10 cellular contexts compared by ENCODE assay signal in the genomic region with DNA sequence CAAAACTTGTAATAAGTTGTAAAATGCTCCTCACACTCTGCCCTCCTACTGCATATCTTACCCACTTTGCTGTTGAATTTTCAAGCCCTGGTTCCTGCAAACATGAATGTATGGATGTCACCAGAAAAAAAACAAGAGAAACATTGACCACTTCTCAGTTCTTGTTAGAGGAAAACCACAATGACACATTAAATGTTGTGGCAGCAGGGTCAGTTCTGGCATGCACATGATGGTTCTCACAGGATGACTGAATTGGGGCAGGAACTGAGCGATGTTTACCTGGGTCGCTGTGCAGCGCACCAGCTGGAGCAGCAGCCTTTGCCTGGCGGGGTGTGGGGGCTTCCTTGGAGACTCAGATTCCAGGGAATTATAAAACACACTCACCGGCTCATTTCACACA. TPM values are rescaled to one million over a fixed set of nuclear protein-coding genes. Genes with fewer than 3 reads are reported as not detected.
A peak's percentile ranks its signal among the peaks of the same experiment; 100 is the strongest.
DNase-seq lines count a peak whose midpoint lies in the region; ATAC-seq, FAIRE-seq and TF ChIP-seq lines count a peak whose summit lies in the region.
"Had no signal": no experiment of that assay in that cellular context is flagged by ENCODE, and none has a peak within 500 bp of the region (broad histone marks: within the 10 kb centered on the region; RNA-seq: fewer than 3 reads in every experiment).

No MANE protein-coding gene starts in this region.

- ATAC-seq in GM21381 (IDR thresholded peaks at IDR 0.05; ENCODE audit: unreplicated experiment), result peak; percentile 88
- no peak for ATAC-seq in HG02763 (IDR thresholded peaks at IDR 0.05; ENCODE audit: unreplicated experiment)
- ATAC-seq: mucosa of descending colon had no signal

- no peak for TF ChIP-seq POLR2A in erythroblast (IDR thresholded peaks at IDR 0.05; ENCODE audit: low read length)

- DNase-seq in ACHN (peak; percentile 37), LHCN-M2 (ENCODE audit: low read depth) (peak; percentile 53), choroid plexus epithelial cell (ENCODE audit: low read depth) (peak; percentile 67), globus pallidus (ENCODE audit: low spot score) (no peak), erythroblast (lab: John Stamatoyannopoulos, UW) (no peak), HTR-8/SVneo (ENCODE audit: insufficient read length, low spot score) (no peak)
- DNase-seq: mucosa of descending colon, SJCRH30 had no signal

- no peak for TF ChIP-seq CTCF in choroid plexus epithelial cell (conservative IDR thresholded peaks at IDR 0.05; ENCODE audit: low read depth, low read length)

- in situ Hi-C loops in ACHN (cut with HindIII; ENCODE audit: low pct_ligation_motif_present, low pct_unique_long_range_greater_than_20kb, low sequenced_read_pairs), result loop anchor here (25.0 kb wide), 1 partner anchor 300 kb away; no protein-coding TSS in a partner anchor

- H3K4me3 ChIP-seq in choroid plexus epithelial cell (ENCODE audit: low read depth, low read length), result no peak overlapping the region
- H3K4me3 ChIP-seq: mucosa of descending colon, SJCRH30 had no signal

- no peak for FAIRE-seq in HTR-8/SVneo (lab: Jason Lieb, UNC)

RNA-seq across cellular contexts. Expression of gene PRKCE, which starts 14.0 kb away (rescaled TPM):
- 5.8 and 6.0 TPM in 2 replicates for total RNA-seq in LHCN-M2 (2014; rRNA removed)
- polyA plus RNA-seq in LHCN-M2 (2012), result 3.3 TPM

RNA-seq across cellular contexts. Expression of gene SRBD1, which starts 26.4 kb away (rescaled TPM):
- total RNA-seq in LHCN-M2 (2014; rRNA removed), result 19.0 and 22.7 TPM in 2 replicates
- 6.8 TPM for polyA plus RNA-seq in LHCN-M2 (2012)

Comparison
In these comparisons a context has a peak if more than half of its experiments do, and no peak if none do; other contexts are left out.
1. DNase-seq: peak in ACHN (single experiment), LHCN-M2 (single experiment) and choroid plexus epithelial cell (single experiment); none in globus pallidus (single experiment), erythroblast (0 of 2) and HTR-8/SVneo (single experiment).